Comparison of ENCODE assay signal across 8 cellular contexts in the genomic region with DNA sequence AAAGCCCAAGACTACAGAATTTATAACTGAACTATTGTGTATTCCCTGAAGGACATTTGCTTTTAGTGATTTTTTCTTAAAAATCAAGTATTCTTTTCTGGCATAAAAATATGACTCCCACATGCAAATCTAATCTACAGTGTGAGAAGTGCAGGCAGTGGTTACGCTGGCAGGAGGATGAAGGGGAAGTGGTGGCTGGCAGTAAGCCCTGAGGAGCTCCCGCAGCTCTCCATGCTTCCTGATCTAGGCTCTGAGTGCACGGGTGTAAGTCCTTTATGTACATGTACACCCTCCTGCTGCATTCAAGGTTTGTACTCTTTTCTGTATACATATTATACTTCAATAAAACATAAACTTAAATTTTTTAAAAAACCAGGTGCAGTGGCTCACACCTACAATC.
DNase-seq lines count a peak whose midpoint lies in the region; ATAC-seq and TF ChIP-seq lines count a peak whose summit lies in the region.

No MANE protein-coding gene starts in this region.

- peak overlapping the region; percentile 47 for H3K4me2 ChIP-seq in DND-41 (ENCODE audit: insufficient read depth, low read length)

- peak overlapping the region; percentile 36 for H3K9ac ChIP-seq in DND-41 (ENCODE audit: low read depth, low read length)

- H3K9me3 ChIP-seq in DND-41 (ENCODE audit: insufficient read depth, low read length, severe bottlenecking): no peaks in the 10 kb centered on the region
- H3K9me3 ChIP-seq in mucosa of descending colon: no peaks in the 10 kb centered on the region

- intact Hi-C loops in mucosa of descending colon (cut with DNase I, micrococcal nuclease): no loop called here

- DNase-seq in DND-41 (peak; percentile 87), M059J (ENCODE audit: low read depth) (peak; percentile 89), amniotic epithelial cell (ENCODE audit: low read depth) (peak; percentile 91), mucosa of descending colon (no peak), ecto neural progenitor cell (ENCODE audit: low spot score) (no peak)
- no peak for DNase-seq in activated CD4-positive, CD25-positive, alpha-beta regulatory T cell (lab: John Stamatoyannopoulos, UW)

- H3K27me3 ChIP-seq in DND-41 (ENCODE audit: insufficient read depth, low read length, poor library complexity): no peaks in the 10 kb centered on the region

- H3K79me2 ChIP-seq in DND-41 (ENCODE audit: insufficient read depth, low read length): no peaks in the 10 kb centered on the region

- ATAC-seq in DND-41 (ENCODE audit: insufficient read depth, low read depth) (peak; percentile 94), mucosa of descending colon (peak; percentile 53), GM18870 (IDR thresholded peaks at IDR 0.05; ENCODE audit: unreplicated experiment) (no peak), HG03196 (IDR thresholded peaks at IDR 0.05; ENCODE audit: unreplicated experiment) (no peak)

- H2AFZ ChIP-seq in DND-41 (ENCODE audit: low read depth, low read length): no peak overlapping the region

- H3K36me3 ChIP-seq in DND-41 (ENCODE audit: insufficient read depth, low read length) (no peaks in the 10 kb centered on the region), mucosa of descending colon (ENCODE audit: low read depth) (no peaks in the 10 kb centered on the region)

- no peaks in the 10 kb centered on the region for H4K20me1 ChIP-seq in DND-41 (ENCODE audit: insufficient read depth, low read length)

- peak overlapping the region; percentile 74 for H3K27ac ChIP-seq in DND-41 (ENCODE audit: low read length)

- H3K4me3 ChIP-seq in DND-41 (ENCODE audit: low read depth in 1 of 2, low read length in 2 of 2) (peak overlapping the region in 1 of 2 experiments; percentile 8; a peak in 1 of 4 replicates), mucosa of descending colon (no peak overlapping the region)

- no peak for TF ChIP-seq CTCF in DND-41 (IDR thresholded peaks at IDR 0.05; ENCODE audit: borderline replicate concordance, extremely low read depth, low read length, poor library complexity, severe bottlenecking)
- TF ChIP-seq CTCF in mucosa of descending colon (IDR thresholded peaks at IDR 0.05): no peak

- H3K4me1 ChIP-seq in DND-41 (ENCODE audit: insufficient read depth, low read length) (peaks cover 48% of the 10 kb centered on the region), mucosa of descending colon (ENCODE audit: low read depth) (peaks cover 6% of the 10 kb centered on the region)

Comparison
In these comparisons a context has a peak if more than half of its experiments do, and no peak if none do; other contexts are left out.
1. ATAC-seq: peak in DND-41 (single experiment) and mucosa of descending colon (single experiment); none in GM18870 (single experiment) and HG03196 (single experiment).
2. DNase-seq: peak in DND-41 (single experiment), M059J (single experiment) and amniotic epithelial cell (single experiment); none in mucosa of descending colon (0 of 3), activated CD4-positive, CD25-positive, alpha-beta regulatory T cell (0 of 4) and ecto neural progenitor cell (single experiment).